Comparison of ENCODE assay signal across 1 cellular context in the genomic region with DNA sequence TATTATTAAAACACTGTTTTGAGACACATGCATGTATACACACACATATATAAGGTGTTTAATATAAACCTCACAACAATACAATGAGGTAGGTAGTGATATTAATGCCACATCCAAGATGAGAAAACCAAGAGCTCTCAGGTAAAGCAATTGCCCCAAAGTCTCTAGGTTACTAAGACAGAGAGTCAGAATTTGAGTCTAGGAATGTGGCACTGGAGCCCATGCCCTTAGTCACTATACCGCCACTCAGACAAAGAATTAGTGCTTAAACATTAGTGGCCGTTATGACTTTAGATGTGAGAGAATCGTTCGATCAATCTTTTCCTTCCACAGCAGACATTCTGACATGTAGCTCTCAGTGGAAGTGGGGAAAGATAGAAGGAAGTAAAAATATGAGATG.
TF ChIP-seq lines count a peak whose summit lies in the region.

No MANE protein-coding gene starts in this region.

TF ChIP-seq in A549, 52 proteins besides CTCF, POLR2A, EP300 and RAD21 (continued from another document):
- TF ChIP-seq, protein P1, sequence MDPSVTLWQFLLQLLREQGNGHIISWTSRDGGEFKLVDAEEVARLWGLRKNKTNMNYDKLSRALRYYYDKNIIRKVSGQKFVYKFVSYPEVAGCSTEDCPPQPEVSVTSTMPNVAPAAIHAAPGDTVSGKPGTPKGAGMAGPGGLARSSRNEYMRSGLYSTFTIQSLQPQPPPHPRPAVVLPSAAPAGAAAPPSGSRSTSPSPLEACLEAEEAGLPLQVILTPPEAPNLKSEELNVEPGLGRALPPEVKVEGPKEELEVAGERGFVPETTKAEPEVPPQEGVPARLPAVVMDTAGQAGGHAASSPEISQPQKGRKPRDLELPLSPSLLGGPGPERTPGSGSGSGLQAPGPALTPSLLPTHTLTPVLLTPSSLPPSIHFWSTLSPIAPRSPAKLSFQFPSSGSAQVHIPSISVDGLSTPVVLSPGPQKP (IDR thresholded peaks at IDR 0.05; ENCODE audit: low read depth, low read length), result no peak
